In the genomic region with DNA sequence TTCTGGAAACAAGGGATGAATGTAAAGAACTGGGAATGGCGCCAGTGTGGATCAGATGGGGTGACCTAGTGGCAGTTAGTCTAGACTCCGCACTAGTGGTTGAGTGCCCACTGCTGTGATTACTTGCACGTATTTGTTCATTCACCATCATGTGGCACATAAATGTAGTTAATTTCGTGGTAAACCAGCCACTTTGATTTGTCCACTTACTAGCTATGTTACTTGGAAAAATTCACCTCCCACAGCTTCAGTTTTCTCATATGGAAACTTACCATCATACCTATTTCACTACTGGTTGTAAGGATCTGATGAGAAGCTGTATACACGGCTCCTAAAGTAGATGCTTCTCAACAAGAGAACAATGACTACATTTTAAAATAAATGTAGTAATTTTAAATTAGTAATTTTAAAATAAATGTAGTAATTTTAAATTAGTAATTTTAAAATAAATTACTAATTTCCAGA, we compare ENCODE assay signal across 8 cellular contexts. TPM values are rescaled to one million over a fixed set of nuclear protein-coding genes. Genes with fewer than 3 reads are reported as not detected.
DNase-seq lines count a peak whose midpoint lies in the region; ATAC-seq and TF ChIP-seq lines count a peak whose summit lies in the region.

No MANE protein-coding gene starts in this region.

- intact Hi-C loops in Caco-2 (cut with micrococcal nuclease; ENCODE audit: unreplicated experiment) = loop anchor here (5.0 kb wide), 1 partner anchor 60 kb away; no protein-coding TSS in a partner anchor

- BruUV-seq in Caco-2 (replicated peaks; lab: Mats Ljungman, UMichigan) = TSS peak; percentile 95

- CTCF ChIA-PET in Caco-2 (lab: Charles Lee) = no interaction called here

- no peaks in the 10 kb centered on the region for H3K4me1 Mint-ChIP-seq in Caco-2 (ENCODE audit: low read depth, unreplicated experiment)
- peaks cover 8% of the 10 kb centered on the region for H3K4me1 Mint-ChIP-seq in chondrocyte (ENCODE audit: low read depth)
- no peaks in the 10 kb centered on the region for H3K4me1 Mint-ChIP-seq in nephron progenitor cell

- H3K4me3 Mint-ChIP-seq in Caco-2 (ENCODE audit: unreplicated experiment) = peak overlapping the region; percentile 70
- H3K4me3 Mint-ChIP-seq in chondrocyte (ENCODE audit: unreplicated experiment) = peak overlapping the region; percentile 75
- peak overlapping the region; percentile 74 for H3K4me3 Mint-ChIP-seq in nephron progenitor cell

- no peaks in the 10 kb centered on the region for H3K27me3 Mint-ChIP-seq in Caco-2 (ENCODE audit: insufficient read depth, unreplicated experiment)
- no peaks in the 10 kb centered on the region for H3K27me3 Mint-ChIP-seq in chondrocyte (ENCODE audit: low read depth)
- no peaks in the 10 kb centered on the region for H3K27me3 Mint-ChIP-seq in nephron progenitor cell (ENCODE audit: low read depth, poor library complexity)

- H3K9me3 ChIP-seq in Caco-2 = no peaks in the 10 kb centered on the region

- TF ChIP-seq CTCF in Caco-2 (IDR thresholded peaks at IDR 0.05; ENCODE audit: insufficient read depth in 1 of 2, low read depth in 1 of 2, low read length in 1 of 2, severe bottlenecking in 1 of 2, unreplicated experiment in 1 of 2) (no peak), chondrocyte (IDR thresholded peaks at IDR 0.05) (no peak), nephron progenitor cell (IDR thresholded peaks at IDR 0.05) (no peak)

- H3K36me3 ChIP-seq in Caco-2 (ENCODE audit: control insufficient read depth, insufficient read depth, low read length) = no peaks in the 10 kb centered on the region

- H3K4me1 ChIP-seq in Caco-2 = peaks cover 6% of the 10 kb centered on the region; the same call in 1 of the 2 replicates

- H3K9me3 Mint-ChIP-seq in Caco-2 (ENCODE audit: unreplicated experiment) = no peaks in the 10 kb centered on the region
- no peaks in the 10 kb centered on the region for H3K9me3 Mint-ChIP-seq in chondrocyte (ENCODE audit: low read depth)
- H3K9me3 Mint-ChIP-seq in nephron progenitor cell = peaks cover 39% of the 10 kb centered on the region

- H3K27ac Mint-ChIP-seq in Caco-2 (ENCODE audit: unreplicated experiment) (peak overlapping the region; percentile 63), chondrocyte (ENCODE audit: unreplicated experiment) (peak overlapping the region; percentile 85), nephron progenitor cell (no peak overlapping the region)

- POLR2A ChIA-PET in Caco-2 (lab: Charles Lee) = no interaction called here

- no peaks in the 10 kb centered on the region for H3K27me3 ChIP-seq in Caco-2 (replicated peaks; ENCODE audit: control insufficient read depth, insufficient read depth, low read length)

- ATAC-seq in HG02973 (IDR thresholded peaks at IDR 0.05; ENCODE audit: unreplicated experiment) (peak; percentile 23), GM18873 (IDR thresholded peaks at IDR 0.05; ENCODE audit: low FRiP score, unreplicated experiment) (no peak)

- H3K36me3 Mint-ChIP-seq in Caco-2 (ENCODE audit: insufficient read depth, unreplicated experiment) (peaks cover 6% of the 10 kb centered on the region), chondrocyte (ENCODE audit: low read depth) (no peaks in the 10 kb centered on the region), nephron progenitor cell (ENCODE audit: low read depth) (peaks cover 14% of the 10 kb centered on the region)

- DNase-seq in Caco-2 (no peak), chondrocyte (ENCODE audit: low spot score) (no peak), nephron progenitor cell (no peak), nucleus accumbens (lab: John Stamatoyannopoulos, UW) (no peak), NCI-H1092 (lab: John Stamatoyannopoulos, UW) (no peak), SIG-M5 (lab: John Stamatoyannopoulos, UW) (no peak)

- peak overlapping the region; percentile 87 for H3K4me3 ChIP-seq in Caco-2 (ENCODE audit: low read depth, low read length)

RNA-seq across cellular contexts. Expression of gene DYNLT3, which starts 0.4 kb away (rescaled TPM):
- total RNA-seq in Caco-2 (2022) = 26.9 and 27.5 TPM in 2 replicates
- total RNA-seq in chondrocyte = 31.5 to 36.5 TPM (median 35.8 TPM) in 3 replicates
